Comparison of ENCODE assay signal across 12 cellular contexts in the genomic region with DNA sequence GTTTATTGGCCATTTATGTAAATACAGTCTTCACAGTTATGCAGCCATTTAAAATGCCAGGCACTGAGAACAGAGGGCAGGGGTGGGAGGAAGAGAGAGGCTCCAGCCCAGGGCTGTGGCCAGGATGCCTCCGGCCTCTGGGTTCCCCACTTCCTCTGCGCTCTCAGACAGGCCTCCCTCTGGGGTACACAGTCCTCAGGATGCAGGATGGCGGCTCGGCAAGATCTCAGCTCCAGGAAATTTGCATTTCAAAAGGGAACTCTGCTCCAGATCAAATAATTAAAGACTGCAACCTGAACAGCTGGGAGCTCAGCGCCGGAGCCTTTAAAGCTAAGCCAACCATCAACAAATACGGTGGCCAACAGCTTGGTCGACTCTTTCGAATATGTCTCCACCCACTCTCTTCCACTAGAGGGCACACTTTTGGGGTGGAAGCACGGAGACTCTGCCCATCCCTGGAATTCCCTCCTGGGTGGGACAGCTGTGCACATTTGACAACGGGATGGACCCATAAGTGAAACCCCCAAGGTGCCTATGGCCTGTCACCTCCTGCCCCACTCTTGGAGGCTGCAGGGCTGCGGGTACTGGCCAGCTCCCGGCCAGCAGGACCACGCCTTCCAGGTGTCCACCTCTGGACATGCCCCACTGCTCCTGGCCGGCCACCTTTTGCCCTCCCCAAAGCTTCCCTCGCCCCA.
DNase-seq lines count a peak whose midpoint lies in the region; ATAC-seq and TF ChIP-seq lines count a peak whose summit lies in the region.
"Had no signal": no experiment of that assay in that cellular context is flagged by ENCODE, and none has a peak within 500 bp of the region (broad histone marks: within the 10 kb centered on the region; RNA-seq: fewer than 3 reads in every experiment).

No MANE protein-coding gene starts in this region.

- TF ChIP-seq CTCF in A673 (conservative IDR thresholded peaks at IDR 0.05; ENCODE audit: low read depth, low read length) (peak; percentile 72), H9 (conservative IDR thresholded peaks at IDR 0.05) (peak; percentile 80), PC-3 (conservative IDR thresholded peaks at IDR 0.05; ENCODE audit: low read depth, low read length) (0 out of 2 replicates have a peak, but pooled peaks have one; percentile 22), stomach (IDR thresholded peaks at IDR 0.05) (no peak)

- H3K4me2 ChIP-seq in H9 (ENCODE audit: insufficient read depth, insufficient read length, low read length) (no peak overlapping the region), PC-3 (ENCODE audit: low read length) (no peak overlapping the region)

- H2AK5ac ChIP-seq in H9 (ENCODE audit: insufficient read length, low read length), result no peak overlapping the region

- no peak overlapping the region for H3T11ph ChIP-seq in H9 (ENCODE audit: low read length)

- POLR2A ChIA-PET in A673 (lab: Charles Lee; ENCODE audit: low non-redundant PET) (no interaction called here), PC-3 (lab: Charles Lee; ENCODE audit: unreplicated experiment) (no interaction called here)

- H3K4me3 Mint-ChIP-seq in H9, result peak overlapping the region in 1 of 2 experiments; percentile 12; a peak in 1 of 5 replicates
- H3K4me3 Mint-ChIP-seq: T-helper 1 cell treated with Interleukin-12 subunit alpha and Interleukin-12 subunit beta and Interleukin-4 antibody, amounts not matched to agents 30 μg/mL and 1 μg/mL, for 36 hours had no signal

- H3K36me3 ChIP-seq in A673 (ENCODE audit: insufficient read depth, low read length, poor library complexity, severe bottlenecking) (no peaks in the 10 kb centered on the region), PC-3 (ENCODE audit: low read depth, low read length) (no peaks in the 10 kb centered on the region), stomach (no peaks in the 10 kb centered on the region)

- no peak overlapping the region for H3K4ac ChIP-seq in H9 (ENCODE audit: low read depth, low read length)

- H3K56ac ChIP-seq in H9 (ENCODE audit: insufficient read length, low read depth, low read length), result no peak overlapping the region

- H4K20me1 ChIP-seq in H9 (ENCODE audit: control insufficient read depth, insufficient read depth, insufficient read length) (no peaks in the 10 kb centered on the region), PC-3 (ENCODE audit: low read length) (no peaks in the 10 kb centered on the region)

- no peak overlapping the region for H3K14ac ChIP-seq in H9 (ENCODE audit: insufficient read depth, low read length)

- no peaks in the 10 kb centered on the region for H3F3A ChIP-seq in PC-3 (ENCODE audit: low read length, unreplicated experiment)

- no peak overlapping the region for H4K5ac ChIP-seq in H9 (ENCODE audit: insufficient read length, low read depth, low read length)

- H3K23me2 ChIP-seq in H9 (ENCODE audit: insufficient read length, low read depth, low read length, poor library complexity, severe bottlenecking), result no peaks in the 10 kb centered on the region

- no peak overlapping the region for H2BK15ac ChIP-seq in H9 (ENCODE audit: low read depth, low read length)

- no peaks in the 10 kb centered on the region for H3K9me2 ChIP-seq in PC-3 (replicated peaks; ENCODE audit: low read length)

- no peak for TF ChIP-seq POLR2A in stomach (IDR thresholded peaks at IDR 0.05)

- no peak overlapping the region for H3K18ac ChIP-seq in H9 (ENCODE audit: insufficient read length, low read depth, low read length)

- H3K79me1 ChIP-seq in H9 (ENCODE audit: insufficient read depth, low read depth, low read length, poor library complexity, severe bottlenecking), result no peaks in the 10 kb centered on the region

- no peak overlapping the region for H2BK5ac ChIP-seq in H9 (ENCODE audit: insufficient read length, low read length)

- DNase-seq in A673 (ENCODE audit: low spot score) (peak; percentile 63), H9 (peak; percentile 59), PC-3 (no peak), left lobe of liver (ENCODE audit: low spot score) (no peak), stomach (no peak), NCI-H187 treated with DMSO at 0.1 percent for 48 hours (lab: John Stamatoyannopoulos, UW) (no peak)
- DNase-seq: activated CD8-positive, alpha-beta memory T cell treated with anti-CD3 and anti-CD28 coated beads, Interleukin-2, amount 50 U/mL, for 4 hours; NCI-H2107; stimulated activated CD4-positive, alpha-beta T cell treated with anti-CD3 and anti-CD28 coated beads, Interleukin-2, amount 100 ng/mL, for 24 hours had no signal

- intact Hi-C loops in A673 (cut with micrococcal nuclease; ENCODE audit: unreplicated experiment) (no loop called here), PC-3 (cut with micrococcal nuclease) (no loop called here), stomach (cut with DNase I; ENCODE audit: low total_unique reads) (no loop called here)

- peaks cover 18% of the 10 kb centered on the region for H3K4me1 ChIP-seq in A673 (ENCODE audit: insufficient read depth, low read length, poor library complexity, severe bottlenecking)
- peaks cover 4% of the 10 kb centered on the region; the same call in 1 of the 2 replicates for H3K4me1 ChIP-seq in H9 (ENCODE audit: insufficient read depth, low read length)
- H3K4me1 ChIP-seq in PC-3 (ENCODE audit: insufficient read depth, low read length), result no peaks in the 10 kb centered on the region
- no peaks in the 10 kb centered on the region for H3K4me1 ChIP-seq in stomach

- peaks cover 14% of the 10 kb centered on the region in 2 experiments for H3K4me1 Mint-ChIP-seq in H9

- H3K27ac Mint-ChIP-seq in H9, result peak overlapping the region in 1 of 3 experiments; percentile 68; a peak in 2 of 7 replicates
- H3K27ac Mint-ChIP-seq: T-helper 1 cell treated with Interleukin-12 subunit alpha and Interleukin-12 subunit beta and Interleukin-4 antibody, amounts not matched to agents 30 μg/mL and 1 μg/mL, for 36 hours had no signal

- H3K79me2 ChIP-seq in H9 (ENCODE audit: insufficient read depth, low read length) (no peaks in the 10 kb centered on the region), PC-3 (ENCODE audit: low read length) (no peaks in the 10 kb centered on the region)

- no peaks in the 10 kb centered on the region; a peak in 2 of 7 replicates for H3K36me3 Mint-ChIP-seq in H9 (ENCODE audit: insufficient read depth in 1 of 3, low read depth in 3 of 3)

- CTCF ChIA-PET in A673 (lab: Charles Lee), result no interaction called here
- CTCF ChIA-PET in PC-3 (lab: Charles Lee), result no interaction called here

- no peak overlapping the region for H4K8ac ChIP-seq in H9 (replicated peaks; ENCODE audit: insufficient read length, low read depth, low read length)

- H3K27me3 ChIP-seq in A673 (replicated peaks; ENCODE audit: insufficient read depth, low read depth, low read length, poor library complexity) (no peaks in the 10 kb centered on the region), H9 (ENCODE audit: insufficient read depth, low read length) (no peaks in the 10 kb centered on the region), PC-3 (ENCODE audit: low read length) (no peaks in the 10 kb centered on the region), stomach (peaks cover 0 to 22% (median 0%) of the 10 kb centered on the region in 3 donors)

- H2BK12ac ChIP-seq in H9 (ENCODE audit: insufficient read length, low read depth, low read length), result no peak overlapping the region

- no peak overlapping the region for H3K23ac ChIP-seq in H9 (ENCODE audit: insufficient read length, low read depth, low read length)

- H3K27ac ChIP-seq in A673 (ENCODE audit: low read depth, low read length, poor library complexity, severe bottlenecking), result no peak overlapping the region
- H3K27ac ChIP-seq in H9 (ENCODE audit: insufficient read length, low read depth, low read length), result no peak overlapping the region
- H3K27ac ChIP-seq in PC-3 (ENCODE audit: low read length), result no peak overlapping the region
- H3K27ac ChIP-seq in stomach, result no peak overlapping the region

- no peak overlapping the region for H2BK120ac ChIP-seq in H9 (ENCODE audit: low read depth, low read length, poor library complexity, severe bottlenecking)

- no peaks in the 10 kb centered on the region for H3K9me3 ChIP-seq in A673 (ENCODE audit: low read depth, low read length, poor library complexity, severe bottlenecking)
- H3K9me3 ChIP-seq in H9 (ENCODE audit: control insufficient read depth, low read depth, low read length), result no peaks in the 10 kb centered on the region
- H3K9me3 ChIP-seq in PC-3 (ENCODE audit: low read length), result no peaks in the 10 kb centered on the region
- H3K9me3 ChIP-seq in stomach, result peaks cover 0 to 9% (median 2%) of the 10 kb centered on the region in 4 donors

- H3K27me3 Mint-ChIP-seq in H9 (ENCODE audit: low read depth), result peaks cover 7% of the 10 kb centered on the region; the same call in 1 of the 2 replicates

- BruUV-seq in A673 (replicated peaks; lab: Mats Ljungman, UMichigan) (no TSS peak), PC-3 (replicated peaks; lab: Mats Ljungman, UMichigan) (no TSS peak)

- no CpG with 5 or more reads among the region's 16 CpGs for WGBS in H9 (ENCODE audit: extremely low coverage, insufficient read length, low lambda C conversion rate)
- WGBS in stomach, 5 donors, result 44 to 50% (median 46%) methylated on average over 16 of the region's 16 CpGs

- no peak overlapping the region for H4K91ac ChIP-seq in H9 (ENCODE audit: insufficient read length, low read depth, low read length)

- H2BK20ac ChIP-seq in H9 (ENCODE audit: low read depth, low read length, poor library complexity, severe bottlenecking), result no peak overlapping the region

- ATAC-seq in PC-3, result no peak
- peak; percentile 22 for ATAC-seq in left lobe of liver
- ATAC-seq in GM21515 (IDR thresholded peaks at IDR 0.05; ENCODE audit: unreplicated experiment), result no peak
- no peak for ATAC-seq in HG02970 (IDR thresholded peaks at IDR 0.05; ENCODE audit: low FRiP score, unreplicated experiment)

- no peak overlapping the region for H3K9ac ChIP-seq in H9 (ENCODE audit: extremely low read depth, insufficient read length, low read length)
- no peak overlapping the region for H3K9ac ChIP-seq in PC-3 (ENCODE audit: low read length)

- H3K4me3 ChIP-seq in A673 (ENCODE audit: low read depth, low read length, poor library complexity, severe bottlenecking) (no peak overlapping the region), PC-3 (ENCODE audit: low read length) (no peak overlapping the region), stomach (no peak overlapping the region)

- no peak for TF ChIP-seq EP300 in stomach (IDR thresholded peaks at IDR 0.05)

- H3K9me3 Mint-ChIP-seq in H9, result peaks cover 0 to 1% of the 10 kb centered on the region in 2 experiments; a peak in 3 of 5 replicates

- H2AFZ ChIP-seq in H9 (ENCODE audit: low read length) (no peak overlapping the region), PC-3 (ENCODE audit: low read length) (no peak overlapping the region)

Comparison
In these comparisons a context has a peak if more than half of its experiments do, and no peak if none do; other contexts are left out.
1. DNase-seq: peak in A673 (single experiment) and H9 (single experiment); none in PC-3 (single experiment), left lobe of liver (single experiment), stomach (single experiment) and NCI-H187 treated with DMSO at 0.1 percent for 48 hours (single experiment).
2. CTCF ChIP-seq: peak in A673 (single experiment), H9 (single experiment) and PC-3 (single experiment); none in stomach (0 of 7).